8 cellular contexts compared by ENCODE assay signal in genomic region chrX:153953342-153953830, GRCh38. TPM values are rescaled to one million over a fixed set of nuclear protein-coding genes. Genes with fewer than 3 reads are reported as not detected.
DNase-seq lines count a peak whose midpoint lies in the region; ATAC-seq and TF ChIP-seq lines count a peak whose summit lies in the region.

No MANE protein-coding gene starts in this region.

- H3K27ac ChIP-seq in HL-60 (replicated peaks): no peak overlapping the region
- H3K27ac ChIP-seq in cardiac muscle cell: peak overlapping the region; percentile 78
- peak overlapping the region; percentile 55 for H3K27ac ChIP-seq in psoas muscle
- peak overlapping the region; percentile 17 for H3K27ac ChIP-seq in vagina

- POLR2A ChIA-PET in GM10248 (lab: Yijun Ruan, JAX): no interaction called here

- no peak for TF ChIP-seq POLR2A in vagina (IDR thresholded peaks at IDR 0.05)

- H3K36me3 ChIP-seq in cardiac muscle cell (peaks cover 3% of the 10 kb centered on the region), psoas muscle (ENCODE audit: insufficient read depth in 1 of 2, low read depth in 1 of 2) (peaks cover 0 to 98% of the 10 kb centered on the region in 2 donors), vagina (peaks cover 0 to 73% of the 10 kb centered on the region in 2 donors)

- no peaks in the 10 kb centered on the region for H3K9me3 ChIP-seq in cardiac muscle cell (ENCODE audit: low read depth)
- no peaks in the 10 kb centered on the region for H3K9me3 ChIP-seq in psoas muscle
- H3K9me3 ChIP-seq in vagina: no peaks in the 10 kb centered on the region

- intact Hi-C loops in psoas muscle (cut with DNase I): loop anchor here (1.0 to 5.0 kb wide), 4 partner anchors 189 to 996 kb away; partner anchors contain the start of gene PLXNB3 (in 2 of the 2)
- intact Hi-C loops in vagina (cut with DNase I): no loop called here

- no peaks in the 10 kb centered on the region for H3K4me1 ChIP-seq in cardiac muscle cell (ENCODE audit: low read depth)
- H3K4me1 ChIP-seq in psoas muscle: no peaks in the 10 kb centered on the region
- no peaks in the 10 kb centered on the region for H3K4me1 ChIP-seq in vagina

- no peak overlapping the region for H3K4me3 ChIP-seq in HL-60 (replicated peaks; ENCODE audit: insufficient read depth, low read length)
- H3K4me3 ChIP-seq in cardiac muscle cell: no peak overlapping the region
- H3K4me3 ChIP-seq in psoas muscle: no peak overlapping the region
- no peak overlapping the region for H3K4me3 ChIP-seq in vagina

- CTCF ChIA-PET in GM10248 (lab: Yijun Ruan, JAX): interaction anchor here (0.6 to 10.9 kb wide), 5 partner anchors 11 to 269 kb away, joined by 3 to 187 read pairs (median 4); partner anchors contain the start of genes ARHGAP4 and HCFC1

- DNase-seq in GM10248 (ENCODE audit: extremely low spot score): peak; percentile 86
- peak in 1 of 2 experiments; percentile 72 for DNase-seq in HL-60 (ENCODE audit: low read depth in 1 of 2, low spot score in 1 of 2)
- peak; percentile 72 for DNase-seq in SK-N-DZ (ENCODE audit: low spot score)
- DNase-seq in activated naive CD4-positive, alpha-beta T cell treated with anti-CD3 and anti-CD28 coated beads, Interleukin-2, amount 50 U/mL, for 16 hours: peak; percentile 71
- DNase-seq in cardiac muscle cell (ENCODE audit: low read depth in 1 of 2, low spot score in 1 of 2): peak; percentile 65 to 69
- DNase-seq in psoas muscle: peak; percentile 67 to 88
- no peak for DNase-seq in vagina (ENCODE audit: extremely low spot score in 2 of 2)

- 19 to 35% (median 22%) methylated on average over 23 to 33 of the region's 33 CpGs for WGBS in psoas muscle, 3 donors

- ATAC-seq in psoas muscle (peak; percentile 73 to 86 (median 79)), HG03442 (IDR thresholded peaks at IDR 0.05; ENCODE audit: unreplicated experiment) (no peak)

- TF ChIP-seq CTCF in GM10248 (IDR thresholded peaks at IDR 0.05; ENCODE audit: control extremely low read depth, extremely low read depth, low read depth, missing control alignments): peak; percentile 72
- peak; percentile 71 for TF ChIP-seq CTCF in HL-60 (IDR thresholded peaks at IDR 0.05; ENCODE audit: insufficient read depth, low read length)
- peak; percentile 81 for TF ChIP-seq CTCF in cardiac muscle cell (IDR thresholded peaks at IDR 0.05; ENCODE audit: low read depth, low read length)
- peak; percentile 99 for TF ChIP-seq CTCF in psoas muscle (IDR thresholded peaks at IDR 0.05)
- peak; percentile 95 to 97 (median 95) for TF ChIP-seq CTCF in vagina (IDR thresholded peaks at IDR 0.05)

- H3K27me3 ChIP-seq in HL-60 (ENCODE audit: insufficient read depth, poor library complexity, severe bottlenecking) (no peaks in the 10 kb centered on the region), cardiac muscle cell (no peaks in the 10 kb centered on the region), psoas muscle (ENCODE audit: insufficient read depth in 3 of 3, low read length in 2 of 3) (no peaks in the 10 kb centered on the region), vagina (no peaks in the 10 kb centered on the region)

RNA-seq across cellular contexts. Expression of gene RENBP, which starts 8.9 kb away (rescaled TPM):
- polyA plus RNA-seq in SK-N-DZ (2014; cell fraction: cytosol; rRNA removed): 5.3 and 8.1 TPM in 2 replicates
- 24.6 and 28.8 TPM in 2 replicates for polyA plus RNA-seq in SK-N-DZ (2014; cell fraction: nucleus; rRNA removed)
- 5.7 and 12.4 TPM in 2 replicates for total RNA-seq in cardiac muscle cell
- 7.4 and 8.7 TPM in 2 replicates for polyA plus RNA-seq in cardiac muscle cell
- 1 to 10 TPM; 2.9 to 4.4 (median 3.6) TPM for total RNA-seq in psoas muscle
- polyA plus RNA-seq in psoas muscle: 1 to 10 TPM in 2 of 3 donors, under 1 TPM in 1; 0.97 to 1.9 (median 1.4) TPM
- total RNA-seq in vagina: 4.2 TPM

RNA-seq across cellular contexts. Expression of gene HCFC1, which starts 18.2 kb away (rescaled TPM):
- 45.0 and 49.1 TPM in 2 replicates for polyA plus RNA-seq in SK-N-DZ (2014; cell fraction: cytosol; rRNA removed)
- polyA plus RNA-seq in SK-N-DZ (2014; cell fraction: nucleus; rRNA removed): 32.0 and 63.7 TPM in 2 replicates
- total RNA-seq in cardiac muscle cell (72.7 and 85.6 TPM in 2 replicates), psoas muscle (10 to 100 TPM; 29.8 to 50.1 (median 40.0) TPM), vagina (38.8 TPM)
- polyA plus RNA-seq in cardiac muscle cell (21.5 and 30.1 TPM in 2 replicates), psoas muscle (10 to 100 TPM; 15.1 to 46.5 (median 25.8) TPM)

RNA-seq across cellular contexts. Expression of gene NAA10, which starts 18.5 kb away (rescaled TPM):
- polyA plus RNA-seq in SK-N-DZ (2014; cell fraction: cytosol; rRNA removed): 135 and 149 TPM in 2 replicates
- polyA plus RNA-seq in SK-N-DZ (2014; cell fraction: nucleus; rRNA removed): 176 and 329 TPM in 2 replicates
- total RNA-seq in cardiac muscle cell: 90.1 and 127 TPM in 2 replicates
- polyA plus RNA-seq in cardiac muscle cell: 163 and 186 TPM in 2 replicates
- 100 to 1,000 TPM; 105 to 166 (median 115) TPM for total RNA-seq in psoas muscle
- polyA plus RNA-seq in psoas muscle: 100 to 1,000 TPM; 168 to 203 (median 193) TPM
- 66.8 TPM for total RNA-seq in vagina

RNA-seq across cellular contexts. Expression of gene TMEM187, which starts 19.2 kb away (rescaled TPM):
- polyA plus RNA-seq in SK-N-DZ (2014; cell fraction: cytosol; rRNA removed): 4.9 and 5.4 TPM in 2 replicates
- polyA plus RNA-seq in SK-N-DZ (2014; cell fraction: nucleus; rRNA removed): 1.4 and 2.4 TPM in 2 replicates
- 12.9 and 13.4 TPM in 2 replicates for total RNA-seq in cardiac muscle cell
- 12.9 and 14.6 TPM in 2 replicates for polyA plus RNA-seq in cardiac muscle cell
- total RNA-seq in psoas muscle: 1 to 10 TPM; 3.2 to 7.8 (median 6.8) TPM
- polyA plus RNA-seq in psoas muscle: 1 to 10 TPM; 2.2 to 6.7 (median 5.2) TPM
- 8.6 TPM for total RNA-seq in vagina

RNA-seq across cellular contexts. Expression of gene ARHGAP4, which starts 27.3 kb away (rescaled TPM):
- polyA plus RNA-seq in SK-N-DZ (2014; cell fraction: cytosol; rRNA removed): 10.6 and 14.9 TPM in 2 replicates
- 128 and 146 TPM in 2 replicates for polyA plus RNA-seq in SK-N-DZ (2014; cell fraction: nucleus; rRNA removed)
- 20.5 and 47.4 TPM in 2 replicates for total RNA-seq in cardiac muscle cell
- 16.5 and 30.1 TPM in 2 replicates for polyA plus RNA-seq in cardiac muscle cell
- total RNA-seq in psoas muscle: 1 to 10 TPM; 5.1 to 8.0 (median 6.4) TPM
- polyA plus RNA-seq in psoas muscle: 1 to 10 TPM; 5.8 to 7.6 (median 6.8) TPM
- 36.6 TPM for total RNA-seq in vagina

Comparison
In these comparisons a context has a peak if more than half of its experiments do, and no peak if none do; other contexts are left out.
1. DNase-seq: peak in GM10248 (single experiment), SK-N-DZ (single experiment), activated naive CD4-positive, alpha-beta T cell treated with anti-CD3 and anti-CD28 coated beads, Interleukin-2, amount 50 U/mL, for 16 hours (single experiment), cardiac muscle cell (2 of 2) and psoas muscle (2 of 2); none in vagina (0 of 2).
2. Peak in every context shown above with its lines, with median percentiles within 50 percentile points of each other: CTCF ChIP-seq.